10 cellular contexts compared by ENCODE assay signal in the genomic region with DNA sequence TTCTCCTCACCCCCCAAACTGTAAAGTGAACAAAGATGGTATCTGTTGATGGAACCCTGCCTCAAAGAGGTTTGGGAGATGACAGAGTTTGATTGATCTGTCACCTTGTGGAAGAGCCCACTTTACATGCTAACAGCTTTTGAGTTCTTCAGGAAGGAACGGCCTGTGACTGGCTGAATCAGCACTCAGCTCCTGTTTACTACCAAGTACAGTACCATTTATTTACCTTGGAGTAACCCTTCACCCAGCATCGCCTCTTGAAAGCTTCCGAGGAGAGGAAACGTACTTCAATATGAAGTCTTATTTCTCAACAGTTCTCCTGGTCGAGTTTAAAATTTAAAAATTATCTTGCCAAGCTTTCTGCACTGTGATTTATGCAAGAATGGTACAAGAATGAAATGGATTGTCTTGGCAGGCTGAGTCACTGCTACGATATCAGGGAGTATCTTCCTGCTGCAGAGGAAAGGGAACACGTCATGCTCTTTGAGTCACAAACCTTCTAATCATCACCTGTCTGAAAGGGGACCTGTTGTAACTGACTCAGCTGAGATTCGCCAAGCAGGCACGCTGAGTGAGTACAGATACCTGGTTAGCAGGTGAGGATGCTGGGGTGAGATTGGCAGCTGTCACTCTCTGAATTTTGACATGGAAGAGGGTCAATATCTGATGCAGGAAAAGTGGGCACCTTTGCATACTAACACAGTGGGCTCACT. TPM values are rescaled to one million over a fixed set of nuclear protein-coding genes. Genes with fewer than 3 reads are reported as not detected.
A peak's percentile ranks its signal among the peaks of the same experiment; 100 is the strongest.
DNase-seq lines count a peak whose midpoint lies in the region; TF ChIP-seq lines count a peak whose summit lies in the region.
"Had no signal": no experiment of that assay in that cellular context is flagged by ENCODE, and none has a peak within 500 bp of the region (broad histone marks: within the 10 kb centered on the region; RNA-seq: fewer than 3 reads in every experiment).

No MANE protein-coding gene starts in this region.

- no peak overlapping the region for H2AFZ ChIP-seq in fibroblast of lung (ENCODE audit: low read length)

- H3K9me3 ChIP-seq in SJSA1 (replicated peaks) (no peaks in the 10 kb centered on the region), fibroblast of lung (ENCODE audit: control insufficient read depth, insufficient read depth, low read depth, low read length) (no peaks in the 10 kb centered on the region)
- H3K9me3 ChIP-seq: Peyer's patch had no signal

- H3K27me3 ChIP-seq in SJSA1 (replicated peaks): no peaks in the 10 kb centered on the region
- no peaks in the 10 kb centered on the region for H3K27me3 ChIP-seq in fibroblast of lung (ENCODE audit: control insufficient read depth, insufficient read depth, low read length)
- H3K27me3 ChIP-seq: Peyer's patch had no signal

- H3K79me2 ChIP-seq in fibroblast of lung (ENCODE audit: control insufficient read depth, insufficient read depth, low read length): no peaks in the 10 kb centered on the region

- no peak overlapping the region for H3K4me2 ChIP-seq in fibroblast of lung (ENCODE audit: extremely low read depth, insufficient read depth, low read length)

- H3K4me1 ChIP-seq in SJSA1 (replicated peaks): peaks cover 32% of the 10 kb centered on the region
- H3K4me1 ChIP-seq in fibroblast of lung (ENCODE audit: control insufficient read depth, extremely low read depth, insufficient read depth, low read length): peaks cover 5% of the 10 kb centered on the region

- H3K9ac ChIP-seq in fibroblast of lung (ENCODE audit: insufficient read depth, low read length): no peak overlapping the region

- DNase-seq in HCEC 1CT (peak; percentile 87), SJSA1 (ENCODE audit: low read depth in 1 of 2, low spot score in 2 of 2) (peak; percentile 52 to 78), fibroblast of lung (ENCODE audit: low read depth in 2 of 2) (peak; percentile 91 to 98), renal cortical epithelial cell (ENCODE audit: low read depth) (peak; percentile 97), posterior cingulate gyrus (no peak), NK-92 (lab: John Stamatoyannopoulos, UW; ENCODE audit: unreplicated experiment) (no peak), cerebellar nuclear complex (lab: John Stamatoyannopoulos, UW) (no peak), NCI-H446 (lab: John Stamatoyannopoulos, UW) (no peak)
- DNase-seq: GOT3 had no signal

- TF ChIP-seq CTCF in fibroblast of lung (conservative IDR thresholded peaks at IDR 0.05 in 1 of 2, IDR thresholded peaks at IDR 0.05 in 1 of 2; ENCODE audit: low read depth in 1 of 2, low read length in 2 of 2): no peak

- H3K27ac ChIP-seq in SJSA1 (peak overlapping the region; percentile 79), fibroblast of lung (ENCODE audit: insufficient read depth, low read length) (no peak overlapping the region)

- H4K20me1 ChIP-seq in fibroblast of lung (ENCODE audit: control insufficient read depth, extremely low read depth, insufficient read depth, low read length): no peaks in the 10 kb centered on the region

- H3K36me3 ChIP-seq in SJSA1 (no peaks in the 10 kb centered on the region), fibroblast of lung (ENCODE audit: control insufficient read depth, insufficient read depth, low read length) (no peaks in the 10 kb centered on the region)
- H3K36me3 ChIP-seq: Peyer's patch had no signal

- intact Hi-C loops in posterior cingulate gyrus (cut with DNase I): no loop called here

- H3K4me3 ChIP-seq in SJSA1: no peak overlapping the region
- H3K4me3 ChIP-seq in fibroblast of lung (replicated peaks in 1 of 4; ENCODE audit: control extremely low read depth in 1 of 4, insufficient read depth in 1 of 4, low read depth in 3 of 4, low read length in 4 of 4): no peak overlapping the region
- H3K4me3 ChIP-seq: Peyer's patch had no signal

RNA-seq across cellular contexts. Expression of a gene that starts 30.1 kb away (rescaled TPM):
- total RNA-seq in SJSA1 (2014; rRNA removed; shearing (Covaris generic)): 18.0 and 21.3 TPM in 2 replicates
- total RNA-seq in fibroblast of lung (39.0 and 96.1 TPM in 2 replicates), renal cortical epithelial cell (112 and 126 TPM in 2 replicates)
- 105 and 140 TPM in 2 replicates for polyA plus RNA-seq in fibroblast of lung
- polyA plus RNA-seq in fibroblast of lung (2012): 81.6 and 107 TPM in 2 replicates
- 181 and 546 TPM in 2 replicates for polyA minus RNA-seq in fibroblast of lung (ENCODE audit: low replicate concordance)

Comparison
In these comparisons a context has a peak if more than half of its experiments do, and no peak if none do; other contexts are left out.
1. DNase-seq: peak in HCEC 1CT (single experiment), SJSA1 (2 of 2), fibroblast of lung (2 of 2) and renal cortical epithelial cell (single experiment); none in posterior cingulate gyrus (0 of 10), NK-92 (single experiment), cerebellar nuclear complex (0 of 2) and NCI-H446 (0 of 2).